In genomic region chr18:71597219-71597618, GRCh38 we compare ENCODE assay signal across 1 cellular context.
TF ChIP-seq lines count a peak whose summit lies in the region.

No MANE protein-coding gene starts in this region.

TF ChIP-seq in A549, 52 proteins besides CTCF, POLR2A, EP300 and RAD21 (continued from another document):
- TF ChIP-seq NPAS2 (CRISPR knock-in tag; IDR thresholded peaks at IDR 0.05; ENCODE audit: borderline replicate concordance) (no peak), RARB (CRISPR knock-in tag; IDR thresholded peaks at IDR 0.05) (no peak), ZFP36 (IDR thresholded peaks at IDR 0.05; ENCODE audit: borderline replicate concordance, partially characterized antibody) (no peak), EHF (CRISPR knock-in tag; IDR thresholded peaks at IDR 0.05) (no peak), CBX2 (IDR thresholded peaks at IDR 0.05; ENCODE audit: borderline replicate concordance, low read depth) (no peak), NFE2L2 (conservative IDR thresholded peaks at IDR 0.05; ENCODE audit: low read length) (peak; percentile 72), KDM1A (IDR thresholded peaks at IDR 0.05; ENCODE audit: low read depth) (no peak), HOXA7 (CRISPR knock-in tag; IDR thresholded peaks at IDR 0.05) (no peak), MAFK (IDR thresholded peaks at IDR 0.05; ENCODE audit: partially characterized antibody) (peak; percentile 77), FOSB (CRISPR knock-in tag; IDR thresholded peaks at IDR 0.05) (no peak), GATA3 (IDR thresholded peaks at IDR 0.05; ENCODE audit: borderline replicate concordance) (no peak), EHMT2 (IDR thresholded peaks at IDR 0.05; ENCODE audit: low read depth) (no peak)
- TF ChIP-seq, protein P1, sequence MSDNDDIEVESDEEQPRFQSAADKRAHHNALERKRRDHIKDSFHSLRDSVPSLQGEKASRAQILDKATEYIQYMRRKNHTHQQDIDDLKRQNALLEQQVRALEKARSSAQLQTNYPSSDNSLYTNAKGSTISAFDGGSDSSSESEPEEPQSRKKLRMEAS (IDR thresholded peaks at IDR 0.05) = no peak
